ENCODE assay signal across 13 cellular contexts in the genomic region with DNA sequence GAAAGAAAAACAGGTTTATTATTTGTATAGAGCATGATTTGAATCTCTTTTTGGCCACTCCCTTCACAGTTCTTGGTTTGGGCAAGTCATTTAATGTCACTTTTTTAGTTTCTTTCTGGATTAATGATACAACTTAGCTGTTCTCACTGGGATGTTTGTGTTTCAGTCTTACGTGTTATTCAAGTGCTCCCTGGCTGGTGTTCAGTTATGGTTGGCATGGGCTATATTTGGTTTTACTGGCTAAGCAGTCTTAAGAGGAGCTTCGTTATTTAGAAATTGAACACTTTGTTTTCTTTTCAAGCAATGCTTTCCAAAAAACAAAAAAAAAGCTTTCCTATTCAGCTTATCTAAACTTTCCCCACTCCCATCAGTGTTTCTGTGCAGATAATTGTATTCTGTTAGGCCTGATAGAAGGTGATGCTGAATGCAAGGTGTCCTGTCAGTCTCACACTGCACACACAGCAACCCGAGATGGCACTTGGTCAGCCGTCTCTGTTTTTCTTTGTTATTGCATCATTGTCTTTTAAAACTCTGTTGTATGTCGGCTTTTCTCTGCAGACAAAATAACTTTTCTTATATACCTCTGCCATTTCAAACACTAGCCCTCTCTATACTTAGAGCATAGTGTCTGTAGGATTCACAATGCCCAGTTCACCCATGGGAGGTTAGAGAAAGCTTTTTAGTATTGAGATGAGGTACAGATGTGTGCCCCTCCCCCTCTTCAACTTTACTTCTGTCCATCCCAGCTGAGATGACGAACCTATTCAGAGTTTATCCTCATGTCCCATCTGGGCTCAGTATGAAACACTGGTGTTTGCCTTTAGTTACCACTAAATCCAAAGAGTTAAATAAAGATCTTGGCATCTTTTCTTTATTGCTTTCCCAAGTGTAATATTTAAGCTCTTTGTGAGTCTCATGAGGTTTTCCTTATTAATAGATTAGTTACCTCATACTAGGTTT.
DNase-seq lines count a peak whose midpoint lies in the region; ATAC-seq, FAIRE-seq and TF ChIP-seq lines count a peak whose summit lies in the region.
"Had no signal": no experiment of that assay in that cellular context is flagged by ENCODE, and none has a peak within 500 bp of the region (broad histone marks: within the 10 kb centered on the region; RNA-seq: fewer than 3 reads in every experiment).

No MANE protein-coding gene starts in this region.

- no peaks in the 10 kb centered on the region for H3K9me3 ChIP-seq in gastroesophageal sphincter
- no peaks in the 10 kb centered on the region for H3K9me3 ChIP-seq in prostate gland

- H3K79me2 ChIP-seq in ACC112 (ENCODE audit: control insufficient read depth, insufficient read depth, low read length, unreplicated experiment), result no peaks in the 10 kb centered on the region

- no peak for TF ChIP-seq POLR2A in gastroesophageal sphincter (IDR thresholded peaks at IDR 0.05)
- no peak for TF ChIP-seq POLR2A in prostate gland (IDR thresholded peaks at IDR 0.05)

- peaks cover 24% of the 10 kb centered on the region for H3K36me3 ChIP-seq in ACC112 (ENCODE audit: insufficient read depth, low read length)
- H3K36me3 ChIP-seq in gastroesophageal sphincter, result peaks cover 2 to 77% of the 10 kb centered on the region in 2 donors
- H3K36me3 ChIP-seq in prostate gland, result peaks cover 0 to 8% of the 10 kb centered on the region in 2 donors

- no peak overlapping the region for H2AFZ ChIP-seq in ACC112 (ENCODE audit: low read length, unreplicated experiment)

- CTCF ChIA-PET in HEK293T (lab: Yijun Ruan, JAX), result interaction anchor here (0.6 kb wide), 1 partner anchor 1361 kb away, joined by 5 read pairs; no protein-coding TSS in a partner anchor

- TF ChIP-seq CTCF in gastroesophageal sphincter (IDR thresholded peaks at IDR 0.05), result no peak
- TF ChIP-seq CTCF in prostate gland (IDR thresholded peaks at IDR 0.05), result no peak

- FAIRE-seq in RCC 7860 (lab: Jason Lieb, UNC), result no peak

- DNase-seq in astrocyte of the hippocampus (ENCODE audit: low read depth, low spot score) (peak; percentile 82), prostate gland (ENCODE audit: low spot score) (peak; percentile 72), kidney tubule cell (ENCODE audit: low spot score) (no peak), D341Med (ENCODE audit: low spot score) (no peak), RCC 7860 (ENCODE audit: low spot score) (no peak), HEK293T (ENCODE audit: extremely low spot score) (no peak)
- DNase-seq: activated B cell treated with CpG ODN at 0.5 μM for 24 hours, anterior cingulate cortex, naive B cell had no signal

- POLR2A ChIA-PET in HEK293T (lab: Yijun Ruan, JAX), result interaction anchor here (0.6 kb wide), 1 partner anchor 231 kb away, joined by 3 read pairs; no protein-coding TSS in a partner anchor

- peak; percentile 89 for ATAC-seq in gastroesophageal sphincter

- intact Hi-C loops in prostate gland (cut with DNase I), result loop anchor here (5.0 kb wide), 1 partner anchor 232 kb away; no protein-coding TSS in a partner anchor

- peak overlapping the region; percentile 26 for H3K27ac ChIP-seq in ACC112 (ENCODE audit: low read depth, low read length)
- peak overlapping the region; percentile 76 to 91 (median 82) for H3K27ac ChIP-seq in gastroesophageal sphincter
- peak overlapping the region; percentile 44 to 64 for H3K27ac ChIP-seq in prostate gland
- H3K27ac ChIP-seq: HL-60 had no signal

- H3K27me3 ChIP-seq in ACC112 (ENCODE audit: insufficient read depth, low read length) (no peaks in the 10 kb centered on the region), gastroesophageal sphincter (no peaks in the 10 kb centered on the region), prostate gland (replicated peaks; ENCODE audit: insufficient read depth) (no peaks in the 10 kb centered on the region)

- WGBS in gastroesophageal sphincter (ENCODE audit: low coverage in 1 of 2), 2 donors, result 26 to 27% methylated on average over 6 of the region's 6 CpGs
- WGBS in prostate gland, result 24% methylated on average over 6 of the region's 6 CpGs

- TF ChIP-seq EP300 in gastroesophageal sphincter (IDR thresholded peaks at IDR 0.05), result no peak

- H3K4me1 ChIP-seq in ACC112 (ENCODE audit: control insufficient read depth, insufficient read depth, low read length, unreplicated experiment) (peaks cover 14% of the 10 kb centered on the region), gastroesophageal sphincter (peaks cover 11 to 50% (median 17%) of the 10 kb centered on the region in 3 donors), prostate gland (replicated peaks) (peaks cover 10% of the 10 kb centered on the region)

- H3K4me3 ChIP-seq in ACC112 (ENCODE audit: low read depth, low read length), result no peak overlapping the region
- H3K4me3 ChIP-seq in gastroesophageal sphincter, result no peak overlapping the region
- H3K4me3 ChIP-seq in prostate gland, result no peak overlapping the region
- H3K4me3 ChIP-seq: skin epidermis had no signal

TF ChIP-seq in HEK293T, 16 proteins besides CTCF, POLR2A, EP300 and RAD21:
- TF ChIP-seq LEF1 (IDR thresholded peaks at IDR 0.05; ENCODE audit: borderline replicate concordance) (no peak), ELF4 (IDR thresholded peaks at IDR 0.05) (no peak)

Comparison
In these comparisons a context has a peak if more than half of its experiments do, and no peak if none do; other contexts are left out.
1. H3K27ac ChIP-seq: peak in every context shown above with its lines; median percentile 82 in gastroesophageal sphincter; 54 in prostate gland; 26 in ACC112.
2. DNase-seq: peak in astrocyte of the hippocampus (single experiment) and prostate gland (single experiment); none in kidney tubule cell (single experiment), D341Med (single experiment), RCC 7860 (single experiment) and HEK293T (single experiment).